In the genomic region with DNA sequence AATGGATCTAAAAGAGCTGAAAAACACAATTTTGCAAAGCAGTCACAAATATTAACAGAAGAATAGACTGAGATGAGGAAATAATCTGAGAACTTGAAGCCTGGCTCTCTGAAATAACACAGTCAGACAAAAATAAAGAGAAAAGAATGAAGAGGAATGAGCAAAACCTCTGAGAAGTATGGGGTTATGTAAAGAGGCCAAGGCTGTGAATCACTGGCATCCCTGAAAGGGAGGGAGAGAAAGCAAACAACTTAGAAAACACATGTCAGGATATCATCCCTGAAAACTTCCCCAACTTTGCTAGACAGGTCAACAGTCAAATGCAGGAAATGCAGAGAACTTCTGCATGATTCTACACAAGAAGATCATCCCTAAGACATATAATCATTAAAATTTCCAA, we compare ENCODE assay signal across 16 cellular contexts.
"Had no signal": no experiment of that assay in that cellular context is flagged by ENCODE, and none has a peak within 500 bp of the region (broad histone marks: within the 10 kb centered on the region; RNA-seq: fewer than 3 reads in every experiment).

No MANE protein-coding gene starts in this region.

- H3K27ac ChIP-seq: cardiac muscle cell, neutrophil, stomach, thoracic aorta, upper lobe of right lung had no signal

- DNase-seq: activated B cell treated with CpG ODN at 0.5 μM for 24 hours; activated CD4-positive, alpha-beta T cell treated with anti-CD3 and anti-CD28 coated beads, Interleukin-2, amount 10 ng/mL, durations not matched to agents 24 days and 14 days; activated CD8-positive, alpha-beta memory T cell treated with anti-CD3 and anti-CD28 coated beads, Interleukin-2, amount 50 U/mL, for 4 hours; activated CD8-positive, alpha-beta T cell treated with anti-CD3 and anti-CD28 coated beads, Interleukin-2, amount 10 ng/mL, durations not matched to agents 7 days and 5 days; activated effector memory CD4-positive, alpha-beta T cell treated with anti-CD3 and anti-CD28 coated beads, Interleukin-2, amount 50 U/mL, for 16 hours; activated T-cell treated with anti-CD3 and anti-CD28 coated beads, Interleukin-2, amount 50 U/mL, for 48 hours; amygdala; hypothalamus; mesendoderm; natural killer cell; right cardiac atrium; stomach; upper lobe of right lung had no signal

- H3K4me3 ChIP-seq: cardiac muscle cell, stomach, thoracic aorta, upper lobe of right lung had no signal

- H3K9me3 ChIP-seq: neutrophil, thoracic aorta, upper lobe of right lung had no signal

- H3K4me1 ChIP-seq: stomach, upper lobe of right lung had no signal

- H3K36me3 ChIP-seq: cardiac muscle cell, neutrophil, stomach, thoracic aorta, upper lobe of right lung had no signal

- H3K27me3 ChIP-seq: cardiac muscle cell, neutrophil, upper lobe of right lung had no signal
